In the genomic region with DNA sequence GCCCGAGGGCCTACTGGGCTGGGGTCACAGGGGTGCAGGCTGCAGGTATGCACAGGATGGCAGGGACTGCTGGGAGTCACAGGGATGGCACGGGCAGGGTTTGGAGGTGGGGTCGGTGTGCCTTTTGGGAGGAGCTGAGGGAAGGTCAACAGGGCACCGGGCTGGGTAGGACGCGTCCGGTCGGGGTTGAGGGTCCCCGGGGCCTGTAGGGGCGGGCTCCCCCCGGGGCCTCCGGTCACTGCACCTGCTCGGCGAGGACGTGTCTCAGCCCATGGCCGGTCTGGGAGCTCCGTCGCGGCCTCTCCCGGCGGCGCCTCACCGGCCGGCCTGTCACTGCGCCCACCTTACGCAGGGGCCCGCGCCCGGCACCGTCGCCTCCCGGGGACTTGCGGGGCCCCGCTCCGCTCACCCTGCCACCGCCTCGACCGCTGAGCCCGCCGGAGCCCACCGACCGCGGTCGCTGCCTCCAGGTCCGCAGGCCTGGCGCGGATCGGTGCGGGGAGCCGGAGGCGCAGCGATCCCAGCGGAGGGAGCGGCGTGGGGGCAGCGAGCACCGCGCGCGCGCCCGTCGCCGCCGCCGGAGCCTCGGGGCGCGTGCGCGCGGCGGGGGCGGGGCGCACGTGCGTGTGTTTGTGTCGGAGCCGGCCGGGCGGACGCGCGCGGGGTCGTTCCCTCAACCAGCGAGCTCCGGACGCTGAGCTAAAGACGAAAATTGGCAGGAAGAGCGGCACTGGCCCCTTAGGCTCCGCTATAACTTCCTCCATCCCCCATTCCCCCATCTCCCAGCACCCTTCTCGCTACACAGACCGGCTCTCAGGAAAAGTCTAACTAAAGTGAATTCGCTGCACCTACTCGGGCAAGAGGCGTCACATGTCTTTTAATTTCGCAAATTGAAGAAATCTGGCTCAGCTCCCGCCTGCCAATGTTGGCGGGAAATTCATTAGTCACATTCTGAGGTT, we compare ENCODE assay signal across 8 cellular contexts. TPM values are rescaled to one million over a fixed set of nuclear protein-coding genes. Genes with fewer than 3 reads are reported as not detected.
DNase-seq lines count a peak whose midpoint lies in the region; ATAC-seq and TF ChIP-seq lines count a peak whose summit lies in the region.

A gene with protein sequence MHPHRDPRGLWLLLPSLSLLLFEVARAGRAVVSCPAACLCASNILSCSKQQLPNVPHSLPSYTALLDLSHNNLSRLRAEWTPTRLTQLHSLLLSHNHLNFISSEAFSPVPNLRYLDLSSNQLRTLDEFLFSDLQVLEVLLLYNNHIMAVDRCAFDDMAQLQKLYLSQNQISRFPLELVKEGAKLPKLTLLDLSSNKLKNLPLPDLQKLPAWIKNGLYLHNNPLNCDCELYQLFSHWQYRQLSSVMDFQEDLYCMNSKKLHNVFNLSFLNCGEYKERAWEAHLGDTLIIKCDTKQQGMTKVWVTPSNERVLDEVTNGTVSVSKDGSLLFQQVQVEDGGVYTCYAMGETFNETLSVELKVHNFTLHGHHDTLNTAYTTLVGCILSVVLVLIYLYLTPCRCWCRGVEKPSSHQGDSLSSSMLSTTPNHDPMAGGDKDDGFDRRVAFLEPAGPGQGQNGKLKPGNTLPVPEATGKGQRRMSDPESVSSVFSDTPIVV (minus strand): TSS at position 552 of the 959 bp plus-strand sequence. CDS start 815 bp downstream, outside the sequence.

- intact Hi-C loops in CD8-positive, alpha-beta T cell (cut with DNase I, micrococcal nuclease), result loop anchor here in 1 of 2 experiments (1.0 kb wide), 3 partner anchors 7 to 23 kb away; a partner anchor contains a TSS

- H3K27ac Mint-ChIP-seq in CD8-positive, alpha-beta T cell, result peak within 1 kb of the TSS; percentile 94
- peak within 1 kb of the TSS; percentile 57 for H3K27ac Mint-ChIP-seq in endothelial cell (ENCODE audit: unreplicated experiment)
- peak within 1 kb of the TSS; percentile 67 to 94 for H3K27ac Mint-ChIP-seq in stimulated activated naive CD8-positive, alpha-beta T cell treated with anti-CD3 and anti-CD28 coated beads, Interleukin-15, amount 100 ng/mL, for 72 hours

- H3K9ac ChIP-seq in mucosa of rectum (ENCODE audit: low read depth in 1 of 2, low read length in 2 of 2), result peak within 1 kb of the TSS; percentile 48 to 72

- H3K4me1 ChIP-seq in CD8-positive, alpha-beta T cell (ENCODE audit: insufficient read depth, low read length), result peaks cover 67% of the 10 kb centered on the region
- H3K4me1 ChIP-seq in mucosa of rectum (ENCODE audit: control insufficient read depth in 2 of 2, insufficient read depth in 2 of 2, low read length in 2 of 2), result peaks cover 10 to 12% of the 10 kb centered on the region in 2 donors

- POLR2A ChIA-PET in CD8-positive, alpha-beta T cell (lab: Charles Lee), result interaction anchor here (0.6 to 5.7 kb wide), 11 partner anchors 7 to 344 kb away, joined by 3 to 59 read pairs (median 7); a partner anchor contains a TSS

- H3K36me3 ChIP-seq in CD8-positive, alpha-beta T cell (ENCODE audit: insufficient read depth, low read length), result peaks cover 6% of the 10 kb centered on the region
- no peaks in the 10 kb centered on the region for H3K36me3 ChIP-seq in mucosa of rectum (ENCODE audit: control insufficient read depth in 2 of 2, insufficient read depth in 2 of 2, low read length in 2 of 2)

- CTCF ChIA-PET in CD8-positive, alpha-beta T cell (lab: Charles Lee), result interaction anchor here (31.8 to 43.6 kb wide), 2 partner anchors 20 to 25 kb away, joined by 681 to 1903 read pairs; a partner anchor contains a TSS

- peaks cover 41% of the 10 kb centered on the region for H3K36me3 Mint-ChIP-seq in CD8-positive, alpha-beta T cell
- no peaks in the 10 kb centered on the region for H3K36me3 Mint-ChIP-seq in endothelial cell (ENCODE audit: low read depth, unreplicated experiment)

- H3K9me3 Mint-ChIP-seq in CD8-positive, alpha-beta T cell, result no peaks in the 10 kb centered on the region
- no peaks in the 10 kb centered on the region for H3K9me3 Mint-ChIP-seq in endothelial cell (ENCODE audit: unreplicated experiment)
- H3K9me3 Mint-ChIP-seq in stimulated activated naive CD8-positive, alpha-beta T cell treated with anti-CD3 and anti-CD28 coated beads, Interleukin-15, amount 100 ng/mL, for 72 hours, result no peaks in the 10 kb centered on the region

- peak; percentile 21 to 82 (median 65) for DNase-seq in CD8-positive, alpha-beta T cell
- peak; percentile 24 for DNase-seq in NCI-H345 treated with DMSO at 0.1 percent for 48 hours (lab: John Stamatoyannopoulos, UW; ENCODE audit: unreplicated experiment)
- peak; percentile 71 for DNase-seq in activated CD8-positive, alpha-beta memory T cell treated with anti-CD3 and anti-CD28 coated beads, Interleukin-2, amount 50 U/mL, for 4 hours
- DNase-seq in endothelial cell (ENCODE audit: low spot score), result peak; percentile 62
- DNase-seq in stimulated activated naive CD8-positive, alpha-beta T cell treated with anti-CD3 and anti-CD28 coated beads, Interleukin-15, amount 100 ng/mL, for 72 hours, result peak; percentile 56 to 70

- peak; percentile 79 for ATAC-seq in CD8-positive, alpha-beta T cell
- ATAC-seq in GM21825 (IDR thresholded peaks at IDR 0.05; ENCODE audit: unreplicated experiment) (peak; percentile 57), GM21360 (IDR thresholded peaks at IDR 0.05; ENCODE audit: unreplicated experiment) (no peak)
- peak; percentile 74 for ATAC-seq in stimulated activated naive CD8-positive, alpha-beta T cell treated with anti-CD3 and anti-CD28 coated beads, Interleukin-15, amount 100 ng/mL, for 72 hours

- H3K4me3 Mint-ChIP-seq in CD8-positive, alpha-beta T cell, result peak within 1 kb of the TSS; percentile 91
- peak within 1 kb of the TSS; percentile 93 for H3K4me3 Mint-ChIP-seq in endothelial cell (ENCODE audit: unreplicated experiment)
- H3K4me3 Mint-ChIP-seq in stimulated activated naive CD8-positive, alpha-beta T cell treated with anti-CD3 and anti-CD28 coated beads, Interleukin-15, amount 100 ng/mL, for 72 hours, result peak within 1 kb of the TSS; percentile 95 to 97

- H3K27me3 ChIP-seq in CD8-positive, alpha-beta T cell (ENCODE audit: insufficient read depth, low read length), result no peaks in the 10 kb centered on the region
- H3K27me3 ChIP-seq in mucosa of rectum (ENCODE audit: control insufficient read depth in 2 of 2, insufficient read depth in 2 of 2, low read length in 2 of 2), result peaks cover 0 to 4% of the 10 kb centered on the region in 2 donors

- peaks cover 5% of the 10 kb centered on the region for H3K9me3 ChIP-seq in CD8-positive, alpha-beta T cell (ENCODE audit: low read length)
- H3K9me3 ChIP-seq in mucosa of rectum (ENCODE audit: control insufficient read depth in 2 of 2, low read length in 2 of 2), result no peaks in the 10 kb centered on the region

- peaks cover 68% of the 10 kb centered on the region for H3K4me1 Mint-ChIP-seq in CD8-positive, alpha-beta T cell (ENCODE audit: low read depth)
- peaks cover 5% of the 10 kb centered on the region for H3K4me1 Mint-ChIP-seq in endothelial cell (ENCODE audit: unreplicated experiment)
- H3K4me1 Mint-ChIP-seq in stimulated activated naive CD8-positive, alpha-beta T cell treated with anti-CD3 and anti-CD28 coated beads, Interleukin-15, amount 100 ng/mL, for 72 hours, result peaks cover 74% of the 10 kb centered on the region

- no peak for TF ChIP-seq CTCF in CD8-positive, alpha-beta T cell (IDR thresholded peaks at IDR 0.05)
- TF ChIP-seq CTCF in endothelial cell (IDR thresholded peaks at IDR 0.05; ENCODE audit: unreplicated experiment), result no peak

- H3K4me3 ChIP-seq in CD8-positive, alpha-beta T cell (ENCODE audit: low read depth, low read length), result peak within 1 kb of the TSS; percentile 83
- peak within 1 kb of the TSS; percentile 73 to 85 for H3K4me3 ChIP-seq in mucosa of rectum (ENCODE audit: low read length in 2 of 2)

- H3K27me3 Mint-ChIP-seq in CD8-positive, alpha-beta T cell (ENCODE audit: low read depth), result no peaks in the 10 kb centered on the region
- peaks cover 22% of the 10 kb centered on the region for H3K27me3 Mint-ChIP-seq in endothelial cell (ENCODE audit: unreplicated experiment)
- H3K27me3 Mint-ChIP-seq in stimulated activated naive CD8-positive, alpha-beta T cell treated with anti-CD3 and anti-CD28 coated beads, Interleukin-15, amount 100 ng/mL, for 72 hours, result no peaks in the 10 kb centered on the region

- peak within 1 kb of the TSS; percentile 54 for H3K27ac ChIP-seq in CD8-positive, alpha-beta T cell (ENCODE audit: low read depth, low read length)
- no peak within 1 kb of the TSS for H3K27ac ChIP-seq in mucosa of rectum (ENCODE audit: low read depth in 2 of 2, low read length in 2 of 2)

RNA-seq across cellular contexts. Expression of the gene that starts here (rescaled TPM):
- total RNA-seq in CD8-positive, alpha-beta T cell, result 1 to 10 TPM; 8.6 to 9.6 TPM
- total RNA-seq in endothelial cell (ENCODE audit: unreplicated experiment), result 1.2 TPM
